In the genomic region with DNA sequence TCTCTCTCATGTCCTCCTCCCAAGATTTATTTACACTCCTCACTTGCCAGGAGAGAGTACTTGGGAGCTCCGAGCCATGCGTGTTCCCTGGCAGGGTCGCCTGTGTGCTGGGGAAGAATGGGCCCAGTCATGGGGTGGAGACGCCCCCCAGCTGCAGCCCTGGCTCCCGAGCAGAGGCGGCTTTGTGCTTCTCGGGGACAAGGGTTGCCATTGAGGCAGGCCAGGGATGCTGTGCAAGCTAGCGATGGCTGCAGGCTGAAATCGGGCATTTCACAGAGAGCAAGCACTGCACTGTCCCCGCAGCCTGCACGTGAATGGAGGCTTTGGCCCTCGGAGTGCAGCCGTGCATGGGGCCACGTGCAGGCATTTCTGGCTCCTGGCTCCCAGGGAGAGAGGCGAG, we compare ENCODE assay signal across 16 cellular contexts. TPM values are rescaled to one million over a fixed set of nuclear protein-coding genes. Genes with fewer than 3 reads are reported as not detected.
DNase-seq lines count a peak whose midpoint lies in the region; ATAC-seq and TF ChIP-seq lines count a peak whose summit lies in the region.
"Had no signal": no experiment of that assay in that cellular context is flagged by ENCODE, and none has a peak within 500 bp of the region (broad histone marks: within the 10 kb centered on the region; RNA-seq: fewer than 3 reads in every experiment).

No MANE protein-coding gene starts in this region.

- H3K4ac ChIP-seq in neuronal stem cell (ENCODE audit: low read length) = no peak overlapping the region

- no peak for TF ChIP-seq CTCF in body of pancreas (IDR thresholded peaks at IDR 0.05)
- no peak for TF ChIP-seq CTCF in testis (IDR thresholded peaks at IDR 0.05)

- no peak overlapping the region for H2BK120ac ChIP-seq in neuronal stem cell (ENCODE audit: low read depth, low read length)

- H3K79me1 ChIP-seq in neuronal stem cell (ENCODE audit: low read depth, low read length) = no peaks in the 10 kb centered on the region

- no peak overlapping the region for H4K8ac ChIP-seq in neuronal stem cell (ENCODE audit: low read depth, low read length)

- H3K23ac ChIP-seq in neuronal stem cell (ENCODE audit: low read depth, low read length, poor library complexity) = peak overlapping the region; percentile 49

- no peak overlapping the region for H2BK15ac ChIP-seq in neuronal stem cell (ENCODE audit: low read length)

- H3K9ac ChIP-seq in neuronal stem cell (ENCODE audit: low read depth, low read length, poor library complexity) = no peak overlapping the region
- H3K9ac ChIP-seq: BLaER1 treated with 17β-estradiol and CSF1 and Interleukin-3, amounts not matched to agents 10 nM and 100 nM had no signal

- no peak overlapping the region for H3K18ac ChIP-seq in neuronal stem cell (ENCODE audit: low read length)

- H2AK5ac ChIP-seq in neuronal stem cell (ENCODE audit: low read depth, low read length) = no peak overlapping the region

- no peak for TF ChIP-seq POLR2A in body of pancreas (IDR thresholded peaks at IDR 0.05)
- TF ChIP-seq POLR2A in testis (IDR thresholded peaks at IDR 0.05) = no peak

- WGBS in neuronal stem cell (ENCODE audit: extremely low coverage in 2 of 2, insufficient read length in 2 of 2, insufficient replicate concordance in 1 of 2), 2 donors = no CpG with 5 or more reads among the region's 15 CpGs
- WGBS in body of pancreas, 2 donors = 66 to 74% methylated on average over 13 to 15 of the region's 15 CpGs
- 80 to 92% methylated on average over 11 to 15 of the region's 15 CpGs for WGBS in testis, 2 donors

- H4K91ac ChIP-seq in neuronal stem cell (ENCODE audit: low read depth, low read length, poor library complexity) = no peak overlapping the region

- intact Hi-C loops in head of caudate nucleus (cut with DNase I) (no loop called here), body of pancreas (cut with DNase I) (no loop called here), testis (cut with DNase I; ENCODE audit: low total_unique reads) (no loop called here)

- no peak overlapping the region for H2BK12ac ChIP-seq in neuronal stem cell (ENCODE audit: low read length)

- H3K36me3 ChIP-seq in neuronal stem cell (replicated peaks in 1 of 2; ENCODE audit: control insufficient read depth in 2 of 2, insufficient read depth in 2 of 2, low read length in 2 of 2) (no peaks in the 10 kb centered on the region), body of pancreas (replicated peaks in 1 of 2; ENCODE audit: insufficient read depth in 1 of 2, low read depth in 2 of 2) (no peaks in the 10 kb centered on the region), testis (ENCODE audit: low read depth, missing control alignments) (no peaks in the 10 kb centered on the region)
- H3K36me3 ChIP-seq: HAP-1 had no signal

- H3K4me1 ChIP-seq in neuronal stem cell (ENCODE audit: control insufficient read depth in 2 of 2, insufficient read depth in 1 of 2, low read depth in 1 of 2, low read length in 2 of 2) (no peaks in the 10 kb centered on the region), body of pancreas (no peaks in the 10 kb centered on the region), testis (no peaks in the 10 kb centered on the region)
- H3K4me1 ChIP-seq: HAP-1 had no signal

- ATAC-seq in body of pancreas = no peak
- ATAC-seq in HG03097 (IDR thresholded peaks at IDR 0.05; ENCODE audit: low FRiP score, unreplicated experiment) = no peak

- H3K27ac ChIP-seq in neuronal stem cell (replicated peaks; ENCODE audit: low read length) (no peak overlapping the region), substantia nigra (ENCODE audit: low read depth, low read length, poor library complexity, severe bottlenecking) (peak overlapping the region; percentile 95), body of pancreas (no peak overlapping the region), testis (no peak overlapping the region)

- peaks cover 0 to 33% of the 10 kb centered on the region in 2 donors for H3K9me3 ChIP-seq in neuronal stem cell (replicated peaks in 1 of 2; ENCODE audit: control insufficient read depth in 2 of 2, insufficient read depth in 1 of 2, low read depth in 1 of 2, low read length in 2 of 2)
- H3K9me3 ChIP-seq in body of pancreas = no peaks in the 10 kb centered on the region
- H3K9me3 ChIP-seq in testis = no peaks in the 10 kb centered on the region
- H3K9me3 ChIP-seq: BLaER1 treated with 17β-estradiol and CSF1 and Interleukin-3, amounts not matched to agents 10 nM and 100 nM; HAP-1 had no signal

- H3K27me3 ChIP-seq in neuronal stem cell (ENCODE audit: control insufficient read depth in 3 of 3, insufficient read depth in 3 of 3, low read depth in 1 of 3, low read length in 3 of 3) = peaks cover 0 to 3% (median 0%) of the 10 kb centered on the region in 3 experiments
- peaks cover 0 to 4% of the 10 kb centered on the region in 2 donors for H3K27me3 ChIP-seq in body of pancreas
- H3K27me3 ChIP-seq in testis = no peaks in the 10 kb centered on the region
- H3K27me3 ChIP-seq: BLaER1 treated with 17β-estradiol and CSF1 and Interleukin-3, amounts not matched to agents 10 nM and 100 nM had no signal

- H3K14ac ChIP-seq in neuronal stem cell (ENCODE audit: low read length) = peak overlapping the region; percentile 84

- H2AFZ ChIP-seq in neuronal stem cell (ENCODE audit: low read length) = no peak overlapping the region

- no peak overlapping the region for H2BK5ac ChIP-seq in neuronal stem cell (ENCODE audit: low read length)

- H3K4me3 ChIP-seq in neuronal stem cell (ENCODE audit: low read length in 2 of 2) = no peak overlapping the region
- no peak overlapping the region for H3K4me3 ChIP-seq in body of pancreas
- H3K4me3 ChIP-seq in testis = no peak overlapping the region
- H3K4me3 ChIP-seq: BLaER1 treated with 17β-estradiol and CSF1 and Interleukin-3, amounts not matched to agents 10 nM and 100 nM; HAP-1 had no signal

- DNase-seq in anterior cingulate cortex (lab: John Stamatoyannopoulos, UW) = peak in 56 of 58 donors; percentile 31 to 99 (median 90)
- peak; percentile 86 to 98 (median 94) for DNase-seq in head of caudate nucleus
- no peak for DNase-seq in neuronal stem cell (ENCODE audit: low spot score)
- DNase-seq in substantia nigra (lab: John Stamatoyannopoulos, UW) = peak; percentile 44 to 97 (median 92)
- DNase-seq in body of pancreas = no peak
- DNase-seq in testis = no peak
- DNase-seq: DMS 273 treated with DMSO at 0.1 percent for 48 hours, NCI-H146, NCI-H2107, NCI-H226, NCI-H526 treated with DMSO at 0.1 percent for 48 hours had no signal

- H3K4me2 ChIP-seq in neuronal stem cell (ENCODE audit: insufficient read depth, low read length, poor library complexity, severe bottlenecking) = no peak overlapping the region

RNA-seq across cellular contexts. Expression of gene PHACTR3, which starts 23.8 kb away (rescaled TPM):
- 0.28 TPM for polyA plus RNA-seq in neuronal stem cell (2013, experiment 1 of 2)
- 0.22 TPM for polyA plus RNA-seq in neuronal stem cell (2013, experiment 2 of 2)
- under 1 TPM; 0.52 to 0.66 TPM for total RNA-seq in body of pancreas
- total RNA-seq in testis = 1 to 10 TPM in 1 of 2 donors, under 1 TPM in 1; 0.94 to 1.2 TPM
- polyA plus RNA-seq in testis (ENCODE audit: insufficient read depth, low read depth, low replicate concordance) = 1.1 TPM
- total RNA-seq: HT1080 had no signal
- polyA plus RNA-seq: AG04450 had no signal

Comparison
In these comparisons a context has a peak if more than half of its experiments do, and no peak if none do; other contexts are left out.
1. DNase-seq: peak in anterior cingulate cortex (56 of 58), head of caudate nucleus (42 of 42) and substantia nigra (49 of 49); none in neuronal stem cell (single experiment), body of pancreas (0 of 4) and testis (single experiment).